21 cellular contexts compared by ENCODE assay signal in the genomic region with DNA sequence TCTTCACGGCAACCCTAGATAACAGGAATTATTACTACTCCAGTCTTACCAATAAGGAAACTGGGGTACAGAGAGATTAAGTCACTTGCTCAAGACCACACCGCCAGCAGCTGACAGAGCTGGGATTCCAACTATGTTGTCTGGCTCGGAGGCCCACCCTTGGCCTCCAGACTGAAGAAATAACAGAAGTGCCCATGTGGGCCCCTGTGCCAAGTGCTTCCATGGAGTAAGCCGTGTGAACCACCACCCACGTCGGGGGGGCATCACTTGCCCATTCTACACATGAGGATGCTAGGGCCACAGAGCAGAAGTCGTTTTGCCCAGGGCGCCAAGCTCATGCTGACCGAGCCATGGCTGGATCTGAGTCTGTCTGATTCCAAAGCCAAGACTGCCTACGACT. TPM values are rescaled to one million over a fixed set of nuclear protein-coding genes. Genes with fewer than 3 reads are reported as not detected.
DNase-seq lines count a peak whose midpoint lies in the region; ATAC-seq and TF ChIP-seq lines count a peak whose summit lies in the region.
"Had no signal": no experiment of that assay in that cellular context is flagged by ENCODE, and none has a peak within 500 bp of the region (broad histone marks: within the 10 kb centered on the region; RNA-seq: fewer than 3 reads in every experiment).

No MANE protein-coding gene starts in this region.

- peak; percentile 45 to 69 for ATAC-seq in right cardiac atrium
- ATAC-seq: HCT116; naive thymus-derived CD8-positive, alpha-beta T cell; stimulated activated memory B cell treated with anti-CD40 and anti-IgM and Interleukin-4, amounts not matched to agents 10 μg/mL and 1 μg/mL and 100 μg/mL, for 72 hours had no signal

- H3K9me3 ChIP-seq in right cardiac atrium (ENCODE audit: control insufficient read depth, low read length) (no peaks in the 10 kb centered on the region), osteoblast (ENCODE audit: low read depth, low read length) (no peaks in the 10 kb centered on the region), tibial artery (no peaks in the 10 kb centered on the region), GM23248 (ENCODE audit: low read depth) (no peaks in the 10 kb centered on the region)
- H3K9me3 ChIP-seq in effector memory CD4-positive, alpha-beta T cell (ENCODE audit: control insufficient read depth, low read length), result no peaks in the 10 kb centered on the region
- H3K9me3 ChIP-seq: suprapubic skin had no signal

- H3K9me2 ChIP-seq in GM23248 (ENCODE audit: insufficient read depth), result no peaks in the 10 kb centered on the region

- 47% methylated on average over 10 of the region's 10 CpGs for WGBS in right cardiac atrium
- WGBS in GM23248 (ENCODE audit: low coverage in 1 of 2, low lambda C conversion rate in 2 of 2, missing lambda C conversion rate in 2 of 2), 2 experiments, result 68 to 74% methylated on average over 10 of the region's 10 CpGs

- no peaks in the 10 kb centered on the region for H4K20me1 ChIP-seq in osteoblast (ENCODE audit: insufficient read depth, low read length)
- no peaks in the 10 kb centered on the region for H4K20me1 ChIP-seq in GM23248 (ENCODE audit: insufficient read depth)

- DNase-seq in right cardiac atrium (peak; percentile 54 to 88 (median 82)), osteoblast (ENCODE audit: insufficient read length, low spot score, missing footprints) (peak; percentile 61), tibial artery (peak; percentile 81 to 93), GM23248 (no peak), T-helper 2 cell (no peak), NCI-H748 (lab: John Stamatoyannopoulos, UW; ENCODE audit: unreplicated experiment) (no peak)
- no peak for DNase-seq in effector memory CD4-positive, alpha-beta T cell
- DNase-seq: Calu3; glutamatergic neuron; naive thymus-derived CD8-positive, alpha-beta T cell; NCI-H1092; NCI-H187 treated with DMSO at 0.1 percent for 48 hours; NCI-H774; small intestine; T-helper 9 cell had no signal

- no peak overlapping the region for H3K9ac ChIP-seq in GM23248

- no peaks in the 10 kb centered on the region for H3K27me3 ChIP-seq in right cardiac atrium (ENCODE audit: control insufficient read depth, insufficient read depth)
- H3K27me3 ChIP-seq in osteoblast (ENCODE audit: insufficient read depth, low read length), result no peaks in the 10 kb centered on the region
- H3K27me3 ChIP-seq in tibial artery, result no peaks in the 10 kb centered on the region
- no peaks in the 10 kb centered on the region for H3K27me3 ChIP-seq in GM23248 (replicated peaks; ENCODE audit: insufficient read depth)
- no peaks in the 10 kb centered on the region for H3K27me3 ChIP-seq in effector memory CD4-positive, alpha-beta T cell (replicated peaks; ENCODE audit: control insufficient read depth, insufficient read depth, low read length, poor library complexity, severe bottlenecking)
- H3K27me3 ChIP-seq: cardiac muscle cell had no signal

- peak overlapping the region; percentile 7 for H3K27ac ChIP-seq in cingulate gyrus (ENCODE audit: low read depth, low read length)
- peak overlapping the region; percentile 53 for H3K27ac ChIP-seq in right cardiac atrium (ENCODE audit: low read length)
- H3K27ac ChIP-seq in osteoblast (ENCODE audit: low read depth, low read length), result no peak overlapping the region
- H3K27ac ChIP-seq in tibial artery, result peak overlapping the region; percentile 87 to 92
- no peak overlapping the region for H3K27ac ChIP-seq in GM23248
- no peak overlapping the region for H3K27ac ChIP-seq in effector memory CD4-positive, alpha-beta T cell (ENCODE audit: insufficient read depth, low read length, poor library complexity, severe bottlenecking)
- H3K27ac ChIP-seq: C4-2B, cardiac muscle cell had no signal

- no peaks in the 10 kb centered on the region for H3K36me3 ChIP-seq in osteoblast (ENCODE audit: insufficient read depth, low read length)
- H3K36me3 ChIP-seq in tibial artery, result no peaks in the 10 kb centered on the region
- no peaks in the 10 kb centered on the region for H3K36me3 ChIP-seq in GM23248 (ENCODE audit: low read depth)
- no peaks in the 10 kb centered on the region for H3K36me3 ChIP-seq in effector memory CD4-positive, alpha-beta T cell (ENCODE audit: control insufficient read depth, insufficient read depth, low read length)
- H3K36me3 ChIP-seq: cardiac muscle cell, suprapubic skin had no signal

- no peak overlapping the region for H3K4me2 ChIP-seq in osteoblast (ENCODE audit: insufficient read depth, low read length)
- H3K4me2 ChIP-seq in GM23248 (ENCODE audit: unreplicated experiment), result no peak overlapping the region

- H3F3A ChIP-seq in GM23248 (ENCODE audit: insufficient read depth), result no peaks in the 10 kb centered on the region

- H3K4me3 ChIP-seq in right cardiac atrium (ENCODE audit: low read length) (no peak overlapping the region), osteoblast (ENCODE audit: insufficient read depth, low read length) (no peak overlapping the region), tibial artery (peak overlapping the region; percentile 48 to 56), GM23248 (no peak overlapping the region)
- H3K4me3 ChIP-seq in effector memory CD4-positive, alpha-beta T cell (ENCODE audit: insufficient read depth, low read depth, low read length, poor library complexity, severe bottlenecking), result no peak overlapping the region
- H3K4me3 ChIP-seq: cardiac muscle cell had no signal

- H3K4me1 ChIP-seq in right cardiac atrium (ENCODE audit: control insufficient read depth, insufficient read depth, low read length) (peaks cover 2% of the 10 kb centered on the region), osteoblast (ENCODE audit: insufficient read depth, low read length) (peaks cover 23% of the 10 kb centered on the region), tibial artery (peaks cover 0 to 83% (median 47%) of the 10 kb centered on the region in 4 donors), GM23248 (ENCODE audit: insufficient read depth) (peaks cover 8% of the 10 kb centered on the region; the same call in 1 of the 2 replicates)
- H3K4me1 ChIP-seq in effector memory CD4-positive, alpha-beta T cell (ENCODE audit: control insufficient read depth, insufficient read depth, low read length, poor library complexity, severe bottlenecking), result no peaks in the 10 kb centered on the region

- intact Hi-C loops in right cardiac atrium (cut with DNase I) (no loop called here), tibial artery (cut with DNase I; ENCODE audit: low total_unique reads) (loop anchor here (5.0 kb wide), 1 partner anchor 38 kb away; no protein-coding TSS in a partner anchor)

- TF ChIP-seq CTCF in osteoblast (IDR thresholded peaks at IDR 0.05; ENCODE audit: extremely low read depth, low read depth, low read length) (no peak), tibial artery (IDR thresholded peaks at IDR 0.05) (no peak)

- H3K79me2 ChIP-seq in osteoblast (ENCODE audit: insufficient read depth, low read length) (peaks cover 4% of the 10 kb centered on the region), GM23248 (ENCODE audit: insufficient read depth) (no peaks in the 10 kb centered on the region)

- H2AFZ ChIP-seq in osteoblast (ENCODE audit: low read length) (peak overlapping the region; percentile 67), GM23248 (no peak overlapping the region)

- in situ Hi-C loops in GM23248 (cut with MboI), result no loop called here

RNA-seq across cellular contexts. Expression of gene CMKLR1, which starts 0.9 kb away (rescaled TPM):
- total RNA-seq in right cardiac atrium (10 to 100 TPM in 2 of 4 donors, 1 to 10 TPM in 2; 7.2 to 17.9 (median 9.2) TPM), osteoblast (6.8 and 9.8 TPM in 2 replicates)
- polyA plus RNA-seq in right cardiac atrium (1.6 TPM), GM23248 (2016; fragmentation: Nextera tagmentation; extraction: Ambion mirVana) (1.9 and 2.2 TPM in 2 replicates)
- total RNA-seq in GM23248 (2014; rRNA removed; shearing (Covaris generic)), result 2.9 and 4.9 TPM in 2 replicates
- total RNA-seq: Calu3, cardiac muscle cell had no signal

Comparison
In these comparisons a context has a peak if more than half of its experiments do, and no peak if none do; other contexts are left out.
1. H3K27ac ChIP-seq: peak in cingulate gyrus (single experiment), right cardiac atrium (single experiment) and tibial artery (2 of 2); none in osteoblast (single experiment), GM23248 (single experiment) and effector memory CD4-positive, alpha-beta T cell (single experiment).
2. DNase-seq: peak in right cardiac atrium (3 of 3), osteoblast (single experiment) and tibial artery (2 of 2); none in GM23248 (single experiment), T-helper 2 cell (0 of 5), NCI-H748 (single experiment) and effector memory CD4-positive, alpha-beta T cell (0 of 3).
3. H3K4me3 ChIP-seq: peak in tibial artery (2 of 2); none in right cardiac atrium (single experiment), osteoblast (single experiment), GM23248 (single experiment) and effector memory CD4-positive, alpha-beta T cell (single experiment).